ENCODE assay signal across 8 cellular contexts in the genomic region with DNA sequence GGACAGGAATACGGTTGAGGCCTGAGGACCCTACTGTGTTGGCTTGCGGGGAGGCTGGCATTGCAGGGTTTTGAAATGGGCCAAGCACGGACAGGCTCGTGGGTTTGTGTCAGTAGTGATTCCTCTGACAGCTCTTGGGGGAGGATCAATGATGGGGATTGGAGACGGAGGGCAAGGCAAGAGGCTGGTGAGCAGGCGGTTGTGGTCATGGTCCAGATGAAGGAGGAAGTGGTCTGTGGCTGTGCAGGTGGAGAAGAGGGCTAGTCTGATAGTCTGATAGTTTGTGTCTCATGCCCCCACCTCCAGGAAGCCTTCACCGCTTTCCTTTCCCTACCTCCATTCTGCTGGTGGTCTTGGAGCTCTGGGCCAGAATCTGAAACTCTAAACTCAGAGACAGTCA. TPM values are rescaled to one million over a fixed set of nuclear protein-coding genes. Genes with fewer than 3 reads are reported as not detected.
DNase-seq lines count a peak whose midpoint lies in the region; TF ChIP-seq lines count a peak whose summit lies in the region.

No MANE protein-coding gene starts in this region.

- no peak for TF ChIP-seq CTCF in NB4 (IDR thresholded peaks at IDR 0.05; ENCODE audit: low read depth, low read length)
- TF ChIP-seq CTCF in sigmoid colon (IDR thresholded peaks at IDR 0.05) = no peak
- TF ChIP-seq CTCF in foreskin fibroblast (IDR thresholded peaks at IDR 0.05; ENCODE audit: low read depth, low read length) = no peak
- no peak for TF ChIP-seq CTCF in WERI-Rb-1 (IDR thresholded peaks at IDR 0.05; ENCODE audit: low read depth, low read length)

- H3K4me1 ChIP-seq in sigmoid colon = peaks cover 0 to 41% (median 36%) of the 10 kb centered on the region in 4 donors

- H3K27me3 ChIP-seq in sigmoid colon (no peaks in the 10 kb centered on the region), WERI-Rb-1 (ENCODE audit: insufficient read depth, low read depth, severe bottlenecking) (no peaks in the 10 kb centered on the region)

- H3K27ac ChIP-seq in cingulate gyrus (ENCODE audit: low read depth, low read length) (peak overlapping the region; percentile 76), sigmoid colon (peak overlapping the region; percentile 97 to 100 (median 98)), WERI-Rb-1 (no peak overlapping the region)

- intact Hi-C loops in sigmoid colon (cut with DNase I) = loop anchor here (5.0 kb wide), 3 partner anchors 68 to 303 kb away; a partner anchor contains a TSS

- no peaks in the 10 kb centered on the region for H3K9me3 ChIP-seq in sigmoid colon
- no peaks in the 10 kb centered on the region for H3K9me3 ChIP-seq in WERI-Rb-1 (ENCODE audit: severe bottlenecking)

- H3K4me3 ChIP-seq in NB4 (ENCODE audit: low read depth, low read length) = no peak overlapping the region
- peak overlapping the region in 1 of 4 donors; percentile 6 for H3K4me3 ChIP-seq in sigmoid colon
- peak overlapping the region in 1 of 2 donors; percentile 33 for H3K4me3 ChIP-seq in foreskin fibroblast (ENCODE audit: low read depth in 1 of 2, low read length in 2 of 2)
- no peak overlapping the region for H3K4me3 ChIP-seq in WERI-Rb-1 (ENCODE audit: low read depth, low read length)

- TF ChIP-seq EP300 in sigmoid colon (IDR thresholded peaks at IDR 0.05) = no peak

- TF ChIP-seq POLR2A in NB4 (IDR thresholded peaks at IDR 0.05; ENCODE audit: extremely low read depth, insufficient read length) = no peak
- TF ChIP-seq POLR2A in sigmoid colon (IDR thresholded peaks at IDR 0.05) = no peak

- 62 to 80% methylated on average over 7 of the region's 7 CpGs for WGBS in sigmoid colon, 2 donors

- DNase-seq in GF-D8 (lab: John Stamatoyannopoulos, UW) (peak; percentile 24), NB4 (ENCODE audit: low read depth) (peak; percentile 74), sigmoid colon (no peak), foreskin fibroblast (no peak), NCI-H1417 (lab: John Stamatoyannopoulos, UW) (no peak), NCI-H446 (lab: John Stamatoyannopoulos, UW) (no peak), WERI-Rb-1 (no peak)

- no peaks in the 10 kb centered on the region for H3K36me3 ChIP-seq in sigmoid colon
- H3K36me3 ChIP-seq in WERI-Rb-1 = no peaks in the 10 kb centered on the region

RNA-seq across cellular contexts. Expression of a gene that starts 3.0 kb away (rescaled TPM):
- total RNA-seq in sigmoid colon = 100 to 1,000 TPM in 1 of 4 donors, 10 to 100 TPM in 3; 15.3 to 104 (median 26.1) TPM
- polyA plus RNA-seq in sigmoid colon = 10 to 100 TPM; 18.5 to 41.4 (median 35.4) TPM

RNA-seq across cellular contexts. Expression of a gene that starts 23.2 kb away (rescaled TPM):
- total RNA-seq in sigmoid colon = 10 to 100 TPM; 10.7 to 36.2 (median 26.5) TPM
- polyA plus RNA-seq in sigmoid colon = 10 to 100 TPM in 1 of 3 donors, 1 to 10 TPM in 2; 6.6 to 21.1 (median 8.6) TPM

Comparison
In these comparisons a context has a peak if more than half of its experiments do, and no peak if none do; other contexts are left out.
1. DNase-seq: peak in GF-D8 (single experiment) and NB4 (single experiment); none in sigmoid colon (single experiment), foreskin fibroblast (0 of 2), NCI-H1417 (0 of 3), NCI-H446 (0 of 2) and WERI-Rb-1 (single experiment).